Comparison of ENCODE assay signal across 23 cellular contexts in the genomic region with DNA sequence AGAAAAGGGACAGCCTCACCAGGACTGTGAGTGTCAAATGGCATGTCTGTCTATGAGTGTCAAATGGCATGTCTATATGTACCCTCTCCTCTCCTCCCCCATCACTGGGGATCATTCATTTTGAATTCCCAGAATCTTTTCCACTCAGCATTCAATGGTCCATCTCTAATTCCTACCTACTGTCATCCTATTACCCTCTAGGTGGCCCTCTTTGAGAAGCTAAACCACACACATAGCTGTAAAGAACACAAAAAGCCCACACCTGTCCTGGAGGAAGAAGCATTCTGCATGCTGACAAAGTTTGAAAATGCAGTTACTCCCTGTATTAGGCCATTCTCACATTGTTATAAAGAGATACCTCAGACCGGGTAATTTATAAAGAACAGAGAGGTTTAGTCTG. TPM values are rescaled to one million over a fixed set of nuclear protein-coding genes. Genes with fewer than 3 reads are reported as not detected.
A peak's percentile ranks its signal among the peaks of the same experiment; 100 is the strongest.
DNase-seq lines count a peak whose midpoint lies in the region; ATAC-seq and TF ChIP-seq lines count a peak whose summit lies in the region.
"Had no signal": no experiment of that assay in that cellular context is flagged by ENCODE, and none has a peak within 500 bp of the region (broad histone marks: within the 10 kb centered on the region; RNA-seq: fewer than 3 reads in every experiment).

No MANE protein-coding gene starts in this region.

- ATAC-seq in GM23338 (no peak), HG02884 (IDR thresholded peaks at IDR 0.05; ENCODE audit: unreplicated experiment) (no peak), aorta (ENCODE audit: low FRiP score) (no peak), HG03565 (IDR thresholded peaks at IDR 0.05; ENCODE audit: unreplicated experiment) (no peak)
- ATAC-seq: Right ventricle myocardium inferior had no signal

- no peaks in the 10 kb centered on the region for H3K9me3 ChIP-seq in aorta (ENCODE audit: control insufficient read depth, low read length)

- H3K4me3 Mint-ChIP-seq in GM23338, result no peak overlapping the region
- H3K4me3 Mint-ChIP-seq: CD4-positive, alpha-beta memory T cell had no signal

- no peaks in the 10 kb centered on the region for H3K79me2 ChIP-seq in GM23338 (replicated peaks; ENCODE audit: insufficient read depth)

- peaks cover 5% of the 10 kb centered on the region for H3K27me3 Mint-ChIP-seq in GM23338 (ENCODE audit: insufficient read depth, low read depth, poor library complexity)
- H3K27me3 Mint-ChIP-seq: CD4-positive, alpha-beta memory T cell had no signal

- no peak overlapping the region for H3K4me3 ChIP-seq in GM23338
- H3K4me3 ChIP-seq in aorta (ENCODE audit: low read length in 2 of 2), result no peak overlapping the region
- H3K4me3 ChIP-seq: MG63, SJSA1 had no signal

- TF ChIP-seq CTCF in C4-2B (conservative IDR thresholded peaks at IDR 0.05), result peak; percentile 12; the same call in 1 of the 2 replicates
- TF ChIP-seq CTCF in GM23338 (conservative IDR thresholded peaks at IDR 0.05; ENCODE audit: low read depth in 2 of 2), result peak; percentile 14 to 51; a peak in 2 of 4 replicates

- no peak overlapping the region for H2AFZ ChIP-seq in GM23338

- WGBS in aorta, 2 donors, result 88 to 95% methylated on average over 1 of the region's 1 CpG

- H3K4me1 Mint-ChIP-seq in GM23338, result peaks cover 2% of the 10 kb centered on the region; the same call in 2 of the 3 replicates

- H3K36me3 ChIP-seq in GM23338 (ENCODE audit: insufficient read depth), result peaks cover 13% of the 10 kb centered on the region
- no peaks in the 10 kb centered on the region for H3K36me3 ChIP-seq in aorta (ENCODE audit: control insufficient read depth in 1 of 2, insufficient read depth in 2 of 2, low read length in 1 of 2)
- H3K36me3 ChIP-seq: MG63, SJSA1 had no signal

- no peaks in the 10 kb centered on the region for H3K27me3 ChIP-seq in GM23338 (ENCODE audit: insufficient read depth)
- H3K27me3 ChIP-seq in aorta (ENCODE audit: control insufficient read depth in 1 of 2, insufficient read depth in 2 of 2, low read length in 1 of 2), result no peaks in the 10 kb centered on the region
- H3K27me3 ChIP-seq: MG63, SJSA1 had no signal

- H3K4me2 ChIP-seq in GM23338, result no peak overlapping the region

- peak; percentile 9 for DNase-seq in GM23338 (ENCODE audit: low spot score)
- DNase-seq in NCI-H69 (lab: John Stamatoyannopoulos, UW), result peak; percentile 36
- DNase-seq in iPS-NIHi7 (ENCODE audit: extremely low spot score), result peak; percentile 14
- no peak for DNase-seq in aorta
- DNase-seq: CD4-positive, alpha-beta memory T cell; MG63; NCI-H1048; NCI-H1417 treated with DMSO at 0.1 percent for 48 hours; NCI-H187; NCI-H2227 treated with DMSO at 0.1 percent for 48 hours; NCI-H510A; NCI-H82; T-helper 1 cell had no signal

- no peak overlapping the region for H3K27ac Mint-ChIP-seq in GM23338
- H3K27ac Mint-ChIP-seq: CD4-positive, alpha-beta memory T cell had no signal

- H3K27ac ChIP-seq in C4-2B (no peak overlapping the region), GM23338 (ENCODE audit: low read depth) (no peak overlapping the region), aorta (ENCODE audit: low read depth in 1 of 2, low read length in 2 of 2) (no peak overlapping the region)
- H3K27ac ChIP-seq: SJSA1 had no signal

- peaks cover 18% of the 10 kb centered on the region for H3K36me3 Mint-ChIP-seq in GM23338 (ENCODE audit: low read depth)
- H3K36me3 Mint-ChIP-seq: CD4-positive, alpha-beta memory T cell had no signal

- intact Hi-C loops in aorta (cut with DNase I), result loop anchor here in 1 of 2 donors (5.0 kb wide), 1 partner anchor 1028 kb away; no protein-coding TSS in a partner anchor

- peaks cover 17% of the 10 kb centered on the region for H3K9me3 Mint-ChIP-seq in GM23338

- H3K4me1 ChIP-seq in GM23338 (ENCODE audit: insufficient read depth), result no peaks in the 10 kb centered on the region
- H3K4me1 ChIP-seq in aorta (ENCODE audit: control insufficient read depth in 1 of 2, insufficient read depth in 2 of 2, low read length in 2 of 2), result no peaks in the 10 kb centered on the region
- H3K4me1 ChIP-seq: SJSA1 had no signal

- no peaks in the 10 kb centered on the region for H3F3A ChIP-seq in GM23338 (replicated peaks; ENCODE audit: low read depth)

- H3K9me2 ChIP-seq in GM23338 (ENCODE audit: insufficient read depth), result no peaks in the 10 kb centered on the region

- no peaks in the 10 kb centered on the region for H4K20me1 ChIP-seq in GM23338 (replicated peaks; ENCODE audit: insufficient read depth)

TF ChIP-seq in GM23338, 12 proteins besides CTCF, POLR2A, EP300 and RAD21 (continues in another document):
- TF ChIP-seq EZH2phosphoT487 (IDR thresholded peaks at IDR 0.05; ENCODE audit: unreplicated experiment) (no peak), POLR2AphosphoS5 (IDR thresholded peaks at IDR 0.05; ENCODE audit: low read depth) (no peak), STAT1 (IDR thresholded peaks at IDR 0.05; ENCODE audit: unreplicated experiment) (no peak), ZNF114 (CRISPR knock-in tag; IDR thresholded peaks at IDR 0.05) (no peak), ZNF331 (CRISPR knock-in tag; IDR thresholded peaks at IDR 0.05; ENCODE audit: low read depth) (no peak)
- TF ChIP-seq, protein P1, sequence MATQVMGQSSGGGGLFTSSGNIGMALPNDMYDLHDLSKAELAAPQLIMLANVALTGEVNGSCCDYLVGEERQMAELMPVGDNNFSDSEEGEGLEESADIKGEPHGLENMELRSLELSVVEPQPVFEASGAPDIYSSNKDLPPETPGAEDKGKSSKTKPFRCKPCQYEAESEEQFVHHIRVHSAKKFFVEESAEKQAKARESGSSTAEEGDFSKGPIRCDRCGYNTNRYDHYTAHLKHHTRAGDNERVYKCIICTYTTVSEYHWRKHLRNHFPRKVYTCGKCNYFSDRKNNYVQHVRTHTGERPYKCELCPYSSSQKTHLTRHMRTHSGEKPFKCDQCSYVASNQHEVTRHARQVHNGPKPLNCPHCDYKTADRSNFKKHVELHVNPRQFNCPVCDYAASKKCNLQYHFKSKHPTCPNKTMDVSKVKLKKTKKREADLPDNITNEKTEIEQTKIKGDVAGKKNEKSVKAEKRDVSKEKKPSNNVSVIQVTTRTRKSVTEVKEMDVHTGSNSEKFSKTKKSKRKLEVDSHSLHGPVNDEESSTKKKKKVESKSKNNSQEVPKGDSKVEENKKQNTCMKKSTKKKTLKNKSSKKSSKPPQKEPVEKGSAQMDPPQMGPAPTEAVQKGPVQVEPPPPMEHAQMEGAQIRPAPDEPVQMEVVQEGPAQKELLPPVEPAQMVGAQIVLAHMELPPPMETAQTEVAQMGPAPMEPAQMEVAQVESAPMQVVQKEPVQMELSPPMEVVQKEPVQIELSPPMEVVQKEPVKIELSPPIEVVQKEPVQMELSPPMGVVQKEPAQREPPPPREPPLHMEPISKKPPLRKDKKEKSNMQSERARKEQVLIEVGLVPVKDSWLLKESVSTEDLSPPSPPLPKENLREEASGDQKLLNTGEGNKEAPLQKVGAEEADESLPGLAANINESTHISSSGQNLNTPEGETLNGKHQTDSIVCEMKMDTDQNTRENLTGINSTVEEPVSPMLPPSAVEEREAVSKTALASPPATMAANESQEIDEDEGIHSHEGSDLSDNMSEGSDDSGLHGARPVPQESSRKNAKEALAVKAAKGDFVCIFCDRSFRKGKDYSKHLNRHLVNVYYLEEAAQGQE (IDR thresholded peaks at IDR 0.05; ENCODE audit: unreplicated experiment), result no peak
- TF ChIP-seq, protein P2, sequence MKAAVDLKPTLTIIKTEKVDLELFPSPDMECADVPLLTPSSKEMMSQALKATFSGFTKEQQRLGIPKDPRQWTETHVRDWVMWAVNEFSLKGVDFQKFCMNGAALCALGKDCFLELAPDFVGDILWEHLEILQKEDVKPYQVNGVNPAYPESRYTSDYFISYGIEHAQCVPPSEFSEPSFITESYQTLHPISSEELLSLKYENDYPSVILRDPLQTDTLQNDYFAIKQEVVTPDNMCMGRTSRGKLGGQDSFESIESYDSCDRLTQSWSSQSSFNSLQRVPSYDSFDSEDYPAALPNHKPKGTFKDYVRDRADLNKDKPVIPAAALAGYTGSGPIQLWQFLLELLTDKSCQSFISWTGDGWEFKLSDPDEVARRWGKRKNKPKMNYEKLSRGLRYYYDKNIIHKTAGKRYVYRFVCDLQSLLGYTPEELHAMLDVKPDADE (IDR thresholded peaks at IDR 0.05), result no peak

RNA-seq across cellular contexts. Expression of a gene that starts 46.2 kb away (rescaled TPM):
- not detected in 2 replicates for total RNA-seq in GM23338 (2014; rRNA removed; shearing (Covaris generic))
- polyA plus RNA-seq in GM23338 (2016; fragmentation: Nextera tagmentation; extraction: Ambion mirVana) (not detected in 2 replicates), aorta (not detected)
- not detected for total RNA-seq in aorta
- total RNA-seq: A673; CD4-positive, alpha-beta memory T cell; Daoy; H4; LHCN-M2; Right ventricle myocardium inferior; SJSA1 had no signal
- polyA plus RNA-seq: BJ; CD4-positive, alpha-beta memory T cell had no signal

Comparison
In these comparisons a context has a peak if more than half of its experiments do, and no peak if none do; other contexts are left out.
1. DNase-seq: peak in GM23338 (single experiment), NCI-H69 (single experiment) and iPS-NIHi7 (single experiment); none in aorta (0 of 2).